In the genomic region with DNA sequence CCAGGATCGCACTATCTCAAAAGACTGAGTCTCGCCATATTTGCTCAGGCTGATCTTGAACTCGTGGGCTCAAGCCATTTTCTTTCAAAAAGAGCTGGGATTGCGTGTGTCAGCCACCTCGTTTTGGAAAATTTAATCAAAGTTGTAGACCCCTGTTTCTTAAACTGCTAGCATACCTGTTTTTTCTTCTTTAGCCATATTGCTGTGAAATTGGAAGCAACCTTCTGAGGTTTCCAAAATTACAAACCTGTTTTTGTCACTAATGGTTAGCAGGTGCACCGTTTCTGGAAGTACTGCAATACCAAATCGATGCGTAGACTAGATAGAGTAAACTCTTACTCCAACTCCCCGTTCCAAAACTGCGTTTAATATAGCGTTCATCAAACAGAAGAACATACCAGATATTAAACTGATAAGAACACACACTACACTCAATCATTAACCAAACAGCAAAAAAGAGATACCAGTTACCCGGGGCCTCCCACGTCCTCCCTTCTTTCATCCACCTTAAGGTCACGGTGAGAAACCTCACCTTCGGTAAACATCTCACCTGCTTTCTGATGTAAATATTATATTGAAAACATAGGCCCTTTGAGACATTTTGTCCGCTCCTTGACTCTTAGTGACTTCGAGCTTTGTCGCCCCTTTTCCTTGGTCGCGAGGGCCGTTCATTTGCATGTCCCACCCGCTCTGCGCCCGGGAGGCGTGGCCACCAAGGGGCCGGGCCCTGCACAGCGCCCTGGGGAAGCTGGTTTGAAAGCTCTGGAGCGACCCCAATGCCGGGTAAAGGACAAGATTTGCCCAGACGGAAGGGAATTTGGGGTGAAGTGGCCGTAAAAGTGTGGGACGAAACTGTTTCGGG, we compare ENCODE assay signal across 8 cellular contexts. TPM values are rescaled to one million over a fixed set of nuclear protein-coding genes. Genes with fewer than 3 reads are reported as not detected.
DNase-seq lines count a peak whose midpoint lies in the region; ATAC-seq and TF ChIP-seq lines count a peak whose summit lies in the region.

Gene RNU2-63P, minus strand, starts transcription at position 462 of the 862 bp plus-strand sequence.

- H3K9me3 ChIP-seq in lung (ENCODE audit: control insufficient read depth in 2 of 2, insufficient read depth in 1 of 2, low read length in 1 of 2) = no peaks in the 10 kb centered on the region

- ATAC-seq in GM19023 (IDR thresholded peaks at IDR 0.05; ENCODE audit: unreplicated experiment) (peak; percentile 86), HG03342 (IDR thresholded peaks at IDR 0.05; ENCODE audit: unreplicated experiment) (peak; percentile 78), lung (ENCODE audit: insufficient read depth, low FRiP score) (peak; percentile 85)

- peak within 1 kb of the TSS; percentile 49 for H3K4me3 ChIP-seq in lung

- H3K36me3 ChIP-seq in lung (ENCODE audit: control insufficient read depth in 2 of 2, insufficient read depth in 2 of 2, low read length in 2 of 2) = no peaks in the 10 kb centered on the region

- WGBS in lung, 2 donors = 9 to 10% methylated on average over 33 of the region's 33 CpGs

- intact Hi-C loops in activated CD4-positive, alpha-beta memory T cell treated with anti-CD3 and anti-CD28 coated beads for 36 hours (cut with micrococcal nuclease) = loop anchor here (1.0 kb wide), 1 partner anchor 39 kb away; the partner anchor contains the start of gene KRCC1

- peaks cover 8% of the 10 kb centered on the region for H3K9me3 Mint-ChIP-seq in activated CD4-positive, alpha-beta memory T cell treated with anti-CD3 and anti-CD28 coated beads for 36 hours

- CTCF ChIA-PET in activated CD4-positive, alpha-beta memory T cell treated with anti-CD3 and anti-CD28 coated beads for 36 hours (lab: Charles Lee) = interaction anchor here (1.4 kb wide), 1 partner anchor 44 kb away, joined by 9 read pairs; no protein-coding TSS in a partner anchor

- H3K27me3 Mint-ChIP-seq in activated CD4-positive, alpha-beta memory T cell treated with anti-CD3 and anti-CD28 coated beads for 36 hours = no peaks in the 10 kb centered on the region

- peaks cover 0 to 5% of the 10 kb centered on the region in 2 donors for H3K4me1 ChIP-seq in lung (ENCODE audit: control insufficient read depth in 2 of 2, insufficient read depth in 2 of 2, low read length in 2 of 2)

- H3K27me3 ChIP-seq in lung (ENCODE audit: control insufficient read depth, insufficient read depth) = no peaks in the 10 kb centered on the region

- peaks cover 17% of the 10 kb centered on the region for H3K4me1 Mint-ChIP-seq in activated CD4-positive, alpha-beta memory T cell treated with anti-CD3 and anti-CD28 coated beads for 36 hours (ENCODE audit: low read depth)

- DNase-seq in AG08395 (ENCODE audit: low spot score) = peak; percentile 60
- peak; percentile 64 for DNase-seq in NCI-H524 treated with DMSO at 0.1 percent for 48 hours (lab: John Stamatoyannopoulos, UW)
- DNase-seq in activated CD4-positive, alpha-beta memory T cell treated with anti-CD3 and anti-CD28 coated beads for 36 hours = peak; percentile 80
- DNase-seq in effector CD4-positive, alpha-beta T cell = peak; percentile 69
- DNase-seq in lung (ENCODE audit: low spot score) = peak; percentile 61
- DNase-seq in stimulated activated CD4-positive, alpha-beta T cell treated with anti-CD3 and anti-CD28 coated beads, TNF-alpha, amount 100 ng/mL, for 24 hours (ENCODE audit: low read depth in 3 of 3) = peak; percentile 65 to 77 (median 66)

- H3K36me3 Mint-ChIP-seq in activated CD4-positive, alpha-beta memory T cell treated with anti-CD3 and anti-CD28 coated beads for 36 hours = no peaks in the 10 kb centered on the region

- peak within 1 kb of the TSS in 1 of 2 donors; percentile 77 for H3K27ac ChIP-seq in lung (ENCODE audit: low read depth in 1 of 2, low read length in 1 of 2)

- peak within 1 kb of the TSS; percentile 98 for H3K27ac Mint-ChIP-seq in activated CD4-positive, alpha-beta memory T cell treated with anti-CD3 and anti-CD28 coated beads for 36 hours

- POLR2A ChIA-PET in activated CD4-positive, alpha-beta memory T cell treated with anti-CD3 and anti-CD28 coated beads for 36 hours (lab: Charles Lee) = interaction anchor here (0.6 to 2.5 kb wide), 11 partner anchors 9 to 287 kb away, joined by 3 to 22 read pairs (median 6); no protein-coding TSS in a partner anchor

- H3K4me3 Mint-ChIP-seq in activated CD4-positive, alpha-beta memory T cell treated with anti-CD3 and anti-CD28 coated beads for 36 hours = peak within 1 kb of the TSS; percentile 88

- TF ChIP-seq CTCF in lung (IDR thresholded peaks at IDR 0.05; ENCODE audit: control extremely low read depth, extremely low read depth) = no peak

RNA-seq across cellular contexts. Expression of gene RNU2-63P, which starts in this region (rescaled TPM):
- total RNA-seq in activated CD4-positive, alpha-beta memory T cell treated with anti-CD3 and anti-CD28 coated beads for 36 hours = 10 to 100 TPM; 14.4 to 25.7 TPM
- total RNA-seq in lung = 1 to 10 TPM in 1 of 2 donors, not detected in 1; 3.9 TPM
- polyA plus RNA-seq in lung = not detected
